Comparison of ENCODE assay signal across 24 cellular contexts in the genomic region with DNA sequence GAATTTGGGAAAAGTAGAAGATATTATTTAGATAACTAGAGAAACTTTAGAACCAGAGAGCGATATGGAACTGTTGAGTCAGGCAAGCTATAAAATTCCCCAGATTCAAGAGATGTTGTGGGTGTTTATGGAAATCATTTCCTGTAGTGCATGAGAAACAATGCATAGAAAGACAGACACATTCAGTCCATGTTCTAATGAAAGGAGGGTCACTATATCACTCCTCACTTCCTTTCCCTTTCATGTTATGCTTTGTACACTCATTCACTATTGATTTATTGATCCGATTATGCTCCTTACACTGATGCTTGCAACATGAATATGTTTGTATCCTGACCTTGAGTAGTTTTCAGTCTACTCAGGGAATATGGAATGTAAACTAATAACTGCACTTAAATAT.
"Had no signal": no experiment of that assay in that cellular context is flagged by ENCODE, and none has a peak within 500 bp of the region (broad histone marks: within the 10 kb centered on the region; RNA-seq: fewer than 3 reads in every experiment).

No MANE protein-coding gene starts in this region.

- H3K27ac ChIP-seq: dorsolateral prefrontal cortex, heart left ventricle, hepatocyte, prostate gland, skin epidermis, stomach, thyroid gland, vagina had no signal

- H3K4me1 ChIP-seq: heart left ventricle, prostate gland, stomach, thyroid gland, vagina had no signal

- H3K9me3 Mint-ChIP-seq: memory B cell, nephron progenitor cell had no signal

- ATAC-seq: heart left ventricle; left lobe of liver; mucosa of descending colon; naive thymus-derived CD4-positive, alpha-beta T cell; right cardiac atrium; stimulated activated effector memory CD8-positive, alpha-beta T cell treated with anti-CD3 and anti-CD28 coated beads, Interleukin-12 subunit alpha, Interleukin-12 subunit beta, amount 100 ng/mL, for 72 hours had no signal

- DNase-seq: dorsolateral prefrontal cortex; effector CD4-positive, alpha-beta T cell; heart left ventricle; kidney; mucosa of descending colon; naive thymus-derived CD4-positive, alpha-beta T cell; nephron progenitor cell; nucleus accumbens; right cardiac atrium; stimulated activated CD4-positive, alpha-beta T cell treated with anti-CD3 and anti-CD28 coated beads, Interleukin-15, amount 100 ng/mL, for 24 hours; stimulated activated CD4-positive, alpha-beta T cell treated with anti-CD3 and anti-CD28 coated beads, Interleukin-2, amount 100 ng/mL, for 48 hours; stimulated activated naive CD4-positive, alpha-beta T cell treated with Interleukin-2 at 50 U/mL for 16 hours; stomach; thyroid gland; trophoblast cell had no signal

- H3K27ac Mint-ChIP-seq: memory B cell; mesothelial cell of epicardium; naive thymus-derived CD4-positive, alpha-beta T cell; nephron progenitor cell; stimulated activated effector memory CD8-positive, alpha-beta T cell treated with anti-CD3 and anti-CD28 coated beads, Interleukin-12 subunit alpha, Interleukin-12 subunit beta, amount 100 ng/mL, for 72 hours had no signal

- H3K36me3 ChIP-seq: heart left ventricle, prostate gland, stomach, thyroid gland, vagina had no signal

- H3K27me3 ChIP-seq: dorsolateral prefrontal cortex, heart left ventricle, hepatocyte, stomach, thyroid gland, vagina had no signal

- H3K27me3 Mint-ChIP-seq: memory B cell; naive thymus-derived CD4-positive, alpha-beta T cell had no signal

- H3K4me3 ChIP-seq: dorsolateral prefrontal cortex, heart left ventricle, hepatocyte, lung, mucosa of descending colon, prostate gland, skin epidermis, stomach, thyroid gland, vagina had no signal

- H3K4me3 Mint-ChIP-seq: memory B cell; mesothelial cell of epicardium; naive thymus-derived CD4-positive, alpha-beta T cell; nephron progenitor cell; stimulated activated effector memory CD8-positive, alpha-beta T cell treated with anti-CD3 and anti-CD28 coated beads, Interleukin-12 subunit alpha, Interleukin-12 subunit beta, amount 100 ng/mL, for 72 hours had no signal

- H3K4me1 Mint-ChIP-seq: memory B cell; naive thymus-derived CD4-positive, alpha-beta T cell; nephron progenitor cell; stimulated activated effector memory CD8-positive, alpha-beta T cell treated with anti-CD3 and anti-CD28 coated beads, Interleukin-12 subunit alpha, Interleukin-12 subunit beta, amount 100 ng/mL, for 72 hours had no signal

- H3K9me3 ChIP-seq: heart left ventricle, mucosa of descending colon, prostate gland, stomach, thyroid gland, vagina had no signal

- H3K36me3 Mint-ChIP-seq: memory B cell; mesothelial cell of epicardium; naive thymus-derived CD4-positive, alpha-beta T cell; stimulated activated effector memory CD8-positive, alpha-beta T cell treated with anti-CD3 and anti-CD28 coated beads, Interleukin-12 subunit alpha, Interleukin-12 subunit beta, amount 100 ng/mL, for 72 hours had no signal
